Comparison of ENCODE assay signal across 1 cellular context in the genomic region with DNA sequence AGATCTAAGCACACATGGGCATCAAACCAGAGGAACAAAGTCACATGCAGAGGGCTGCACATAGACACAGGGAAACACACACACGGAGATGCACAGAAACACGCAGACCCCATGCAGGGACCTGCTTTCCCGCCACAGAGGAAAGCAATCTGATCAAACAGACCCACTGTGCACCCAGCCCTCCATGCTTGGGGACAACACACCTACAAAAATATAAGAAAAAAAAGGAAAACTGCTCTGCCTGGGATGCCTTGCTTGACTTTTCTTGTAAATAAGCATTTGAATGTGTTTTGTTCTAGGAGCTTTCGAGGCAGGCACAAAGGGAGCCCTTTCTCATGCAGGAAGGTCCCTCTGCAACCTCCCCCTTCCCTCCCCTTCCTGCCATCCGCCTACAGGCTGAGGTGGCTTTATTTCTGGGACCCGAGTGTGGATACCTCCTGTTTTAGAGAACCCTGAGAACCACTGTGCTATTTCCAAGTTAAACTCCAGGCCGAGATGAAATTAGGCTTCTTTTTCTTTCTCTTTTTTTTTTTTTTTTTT.
TF ChIP-seq lines count a peak whose summit lies in the region.

No MANE protein-coding gene starts in this region.

TF ChIP-seq in H1, 55 proteins besides CTCF, POLR2A, EP300 and RAD21:
- TF ChIP-seq BRCA1 (IDR thresholded peaks at IDR 0.05; ENCODE audit: low read depth, low read length) (no peak), ATF3 (IDR thresholded peaks at IDR 0.05; ENCODE audit: insufficient read depth, low read depth, low read length) (no peak), GABPA (IDR thresholded peaks at IDR 0.05; ENCODE audit: borderline replicate concordance, insufficient read depth, low read length) (no peak), TAF7 (optimal IDR thresholded peaks at IDR 0.05; ENCODE audit: borderline replicate concordance, low read depth, low read length) (no peak), BCL11A (IDR thresholded peaks at IDR 0.05; ENCODE audit: low read depth in 2 of 2, low read length in 2 of 2) (no peak), HDAC2 (IDR thresholded peaks at IDR 0.05; ENCODE audit: borderline replicate concordance in 1 of 2, low read depth in 2 of 2, low read length in 2 of 2) (no peak), TEAD4 (IDR thresholded peaks at IDR 0.05; ENCODE audit: low read depth, low read length) (no peak), EGR1 (IDR thresholded peaks at IDR 0.05; ENCODE audit: borderline replicate concordance, low read depth, low read length) (no peak), TBP (IDR thresholded peaks at IDR 0.05; ENCODE audit: low read depth, low read length) (peak; percentile 52; the same call in 1 of the 2 replicates), SIRT6 (IDR thresholded peaks at IDR 0.05; ENCODE audit: low read length) (no peak), MAX (IDR thresholded peaks at IDR 0.05) (no peak), NANOG (IDR thresholded peaks at IDR 0.05; ENCODE audit: insufficient read depth, low read depth, low read length, poor library complexity, severe bottlenecking) (no peak), SP1 (IDR thresholded peaks at IDR 0.05; ENCODE audit: low read depth, low read length) (peak; percentile 49; the same call in 1 of the 2 replicates), MAFK (IDR thresholded peaks at IDR 0.05; ENCODE audit: low read depth, low read length) (no peak), SIN3A (conservative IDR thresholded peaks at IDR 0.05 in 1 of 2, IDR thresholded peaks at IDR 0.05 in 1 of 2; ENCODE audit: low read depth in 1 of 2, low read length in 2 of 2) (peak in 1 of 2 experiments; percentile 56; a peak in 1 of 4 replicates), USF2 (IDR thresholded peaks at IDR 0.05; ENCODE audit: low read length) (no peak), POLR2AphosphoS5 (IDR thresholded peaks at IDR 0.05; ENCODE audit: low read depth, low read length) (0 out of 2 replicates have a peak, but pooled peaks have one; percentile 26), ASH2L (IDR thresholded peaks at IDR 0.05; ENCODE audit: low read length) (no peak), RXRA (IDR thresholded peaks at IDR 0.05; ENCODE audit: insufficient read depth, low read depth, low read length) (no peak), NRF1 (IDR thresholded peaks at IDR 0.05; ENCODE audit: low read depth, low read length) (no peak), POU5F1 (IDR thresholded peaks at IDR 0.05; ENCODE audit: low read depth, low read length) (peak; percentile 85; the same call in 1 of the 2 replicates), TCF12 (IDR thresholded peaks at IDR 0.05; ENCODE audit: low read depth, low read length) (no peak), ZNF274 (IDR thresholded peaks at IDR 0.05; ENCODE audit: borderline replicate concordance, extremely low read depth, low read length) (no peak), RNF2 (IDR thresholded peaks at IDR 0.05; ENCODE audit: borderline replicate concordance, low read depth, low read length, missing control alignments, poor library complexity, severe bottlenecking) (no peak), SP4 (IDR thresholded peaks at IDR 0.05; ENCODE audit: low read length) (no peak), GTF2F1 (IDR thresholded peaks at IDR 0.05; ENCODE audit: borderline replicate concordance, low read depth, low read length) (no peak), TAF1 (IDR thresholded peaks at IDR 0.05; ENCODE audit: low read depth, low read length) (peak; percentile 27; the same call in 1 of the 2 replicates)
- TF ChIP-seq, protein P1, sequence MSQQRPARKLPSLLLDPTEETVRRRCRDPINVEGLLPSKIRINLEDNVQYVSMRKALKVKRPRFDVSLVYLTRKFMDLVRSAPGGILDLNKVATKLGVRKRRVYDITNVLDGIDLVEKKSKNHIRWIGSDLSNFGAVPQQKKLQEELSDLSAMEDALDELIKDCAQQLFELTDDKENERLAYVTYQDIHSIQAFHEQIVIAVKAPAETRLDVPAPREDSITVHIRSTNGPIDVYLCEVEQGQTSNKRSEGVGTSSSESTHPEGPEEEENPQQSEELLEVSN (IDR thresholded peaks at IDR 0.05) = peak; percentile 11; the same call in 1 of the 2 replicates
